8 cellular contexts compared by ENCODE assay signal in the genomic region with DNA sequence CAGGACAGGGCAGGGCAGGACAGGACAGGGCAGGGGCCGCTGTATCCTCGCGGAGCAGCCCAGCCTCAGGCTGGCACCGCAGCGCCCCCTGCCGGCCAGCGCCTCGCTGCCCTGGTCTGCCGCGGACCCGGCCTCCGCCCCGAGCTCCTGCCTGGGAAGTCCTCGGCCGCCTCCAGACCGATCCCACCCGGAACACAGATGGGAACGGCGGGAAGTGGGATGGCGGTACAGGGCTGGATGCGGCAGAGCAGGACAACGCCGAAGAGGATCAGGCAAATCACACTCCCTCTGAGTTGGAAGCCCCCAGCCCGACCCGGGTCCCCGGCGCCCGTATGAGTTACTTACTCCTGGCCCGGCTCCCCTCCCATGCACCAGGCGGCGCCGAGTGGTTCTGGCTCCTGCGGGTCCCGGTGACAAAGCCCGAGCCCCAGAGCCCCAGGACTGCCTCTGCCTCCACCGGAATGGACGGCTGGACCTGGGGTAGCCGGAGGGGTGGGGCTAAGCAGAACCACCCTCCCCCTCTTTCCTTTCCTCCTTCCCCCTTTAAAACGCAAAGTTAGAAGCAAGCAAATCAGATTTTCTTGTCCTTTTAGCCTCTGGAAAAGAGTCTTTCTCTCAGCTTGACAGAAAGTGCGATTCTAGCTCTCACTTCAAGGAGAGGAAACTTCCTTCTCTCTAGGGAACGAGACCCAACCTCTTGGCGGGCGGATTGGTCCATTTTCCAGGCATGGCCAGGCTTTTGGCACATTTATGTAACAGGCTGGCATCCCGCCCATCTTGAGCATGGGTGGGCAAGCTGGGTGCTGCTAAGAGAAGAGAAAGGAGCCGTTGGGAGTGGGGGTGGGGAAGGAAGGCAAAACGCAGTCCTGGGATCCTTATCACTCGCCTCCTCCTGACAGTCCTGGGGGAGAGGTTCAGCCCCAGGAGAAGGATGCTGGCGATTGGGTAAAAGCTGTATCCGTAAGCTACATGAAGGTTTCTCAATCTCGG. TPM values are rescaled to one million over a fixed set of nuclear protein-coding genes. Genes with fewer than 3 reads are reported as not detected.
DNase-seq lines count a peak whose midpoint lies in the region; ATAC-seq and TF ChIP-seq lines count a peak whose summit lies in the region.

A gene with protein sequence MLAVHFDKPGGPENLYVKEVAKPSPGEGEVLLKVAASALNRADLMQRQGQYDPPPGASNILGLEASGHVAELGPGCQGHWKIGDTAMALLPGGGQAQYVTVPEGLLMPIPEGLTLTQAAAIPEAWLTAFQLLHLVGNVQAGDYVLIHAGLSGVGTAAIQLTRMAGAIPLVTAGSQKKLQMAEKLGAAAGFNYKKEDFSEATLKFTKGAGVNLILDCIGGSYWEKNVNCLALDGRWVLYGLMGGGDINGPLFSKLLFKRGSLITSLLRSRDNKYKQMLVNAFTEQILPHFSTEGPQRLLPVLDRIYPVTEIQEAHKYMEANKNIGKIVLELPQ (minus strand): TSS at position 449 of the 990 bp plus-strand sequence. CDS start 508 bp downstream, outside the sequence.

- TF ChIP-seq CTCF in endodermal cell (conservative IDR thresholded peaks at IDR 0.05): peak; percentile 99

- H3K36me3 ChIP-seq in endodermal cell (ENCODE audit: control insufficient read depth, insufficient read depth, low read length): peaks cover 15% of the 10 kb centered on the region
- peaks cover 34% of the 10 kb centered on the region for H3K36me3 ChIP-seq in mesodermal cell (ENCODE audit: control insufficient read depth, insufficient read depth, low read length)

- no peaks in the 10 kb centered on the region for H3K27me3 Mint-ChIP-seq in endodermal cell (ENCODE audit: insufficient read depth)

- H3K4me3 Mint-ChIP-seq in endodermal cell: peak within 1 kb of the TSS; percentile 80

- no peaks in the 10 kb centered on the region for H3K9me3 Mint-ChIP-seq in endodermal cell

- H3K36me3 Mint-ChIP-seq in endodermal cell (ENCODE audit: low read depth): peaks cover 14% of the 10 kb centered on the region

- H3K4me1 ChIP-seq in endodermal cell (ENCODE audit: control insufficient read depth, insufficient read depth, low read length) (no peaks in the 10 kb centered on the region), mesodermal cell (ENCODE audit: control insufficient read depth, insufficient read depth, low read length, poor library complexity, severe bottlenecking) (no peaks in the 10 kb centered on the region)

- 6 to 24% methylated on average over 21 to 50 of the region's 50 CpGs for WGBS in endodermal cell (ENCODE audit: insufficient coverage in 1 of 2, insufficient read length in 1 of 2), 2 experiments
- 4 to 7% methylated on average over 32 to 33 of the region's 50 CpGs for WGBS in mesodermal cell (ENCODE audit: insufficient coverage in 2 of 2), 2 experiments

- H3K4me3 ChIP-seq in endodermal cell (ENCODE audit: low read length) (peak within 1 kb of the TSS; percentile 90), mesodermal cell (ENCODE audit: extremely low read depth, insufficient read depth, low read length, poor library complexity, severe bottlenecking) (peak within 1 kb of the TSS; percentile 63)

- H3K4me1 Mint-ChIP-seq in endodermal cell: peaks cover 4% of the 10 kb centered on the region

- ATAC-seq in GM19452 (IDR thresholded peaks at IDR 0.05; ENCODE audit: unreplicated experiment): peak; percentile 71
- peak; percentile 77 for ATAC-seq in HG03571 (IDR thresholded peaks at IDR 0.05; ENCODE audit: unreplicated experiment)

- H3K27ac Mint-ChIP-seq in endodermal cell: peak within 1 kb of the TSS; percentile 96

- no peaks in the 10 kb centered on the region for H3K27me3 ChIP-seq in endodermal cell (ENCODE audit: control insufficient read depth, insufficient read depth, low read length, poor library complexity, severe bottlenecking)

- no peaks in the 10 kb centered on the region for H3K9me3 ChIP-seq in endodermal cell (ENCODE audit: control insufficient read depth, low read length)
- H3K9me3 ChIP-seq in mesodermal cell (ENCODE audit: control insufficient read depth, low read length): no peaks in the 10 kb centered on the region

- DNase-seq in COLO668 (lab: John Stamatoyannopoulos, UW; ENCODE audit: unreplicated experiment) (peak; percentile 90), NCI-H82 (lab: John Stamatoyannopoulos, UW) (peak; percentile 92), endodermal cell (peak; percentile 98)
- peak; percentile 70 to 81 (median 74) for DNase-seq in activated CD8-positive, alpha-beta memory T cell treated with anti-CD3 and anti-CD28 coated beads for 48 hours (ENCODE audit: low read depth in 2 of 3, low spot score in 2 of 3)
- peak; percentile 62 for DNase-seq in stimulated activated CD8-positive, alpha-beta memory T cell treated with anti-CD3 and anti-CD28 coated beads, Interleukin-15, amount 100 ng/mL, for 1 hour (ENCODE audit: low read depth)

- peak within 1 kb of the TSS; percentile 98 for H3K27ac ChIP-seq in endodermal cell (ENCODE audit: low read depth, low read length)
- H3K27ac ChIP-seq in mesodermal cell (ENCODE audit: low read depth, low read length, severe bottlenecking): peak within 1 kb of the TSS; percentile 99

- H3K9ac ChIP-seq in endodermal cell (ENCODE audit: extremely low read depth, low read length, poor library complexity, severe bottlenecking): peak within 1 kb of the TSS; percentile 62

RNA-seq across cellular contexts. Expression of the gene that starts here (rescaled TPM):
- total RNA-seq in endodermal cell: 10 to 100 TPM; 11.6 to 23.2 TPM
- 26.5 TPM for polyA plus RNA-seq in endodermal cell (2013, experiment 1 of 2)
- 22.8 TPM for polyA plus RNA-seq in endodermal cell (2013, experiment 2 of 2)
- 35.4 TPM for polyA plus RNA-seq in mesodermal cell (2013, experiment 1 of 2)
- polyA plus RNA-seq in mesodermal cell (2013, experiment 2 of 2): 35.0 TPM

Comparison
In these comparisons a context has a peak if more than half of its experiments do, and no peak if none do; other contexts are left out.
1. Peak in every context shown above with its lines: DNase-seq, ATAC-seq, H3K4me3 ChIP-seq and H3K27ac ChIP-seq.